In genomic region chr21:39676054-39676771, GRCh38 we compare ENCODE assay signal across 10 cellular contexts.
DNase-seq lines count a peak whose midpoint lies in the region; ATAC-seq and TF ChIP-seq lines count a peak whose summit lies in the region.
"Had no signal": no experiment of that assay in that cellular context is flagged by ENCODE, and none has a peak within 500 bp of the region (broad histone marks: within the 10 kb centered on the region; RNA-seq: fewer than 3 reads in every experiment).

No MANE protein-coding gene starts in this region.

- no peaks in the 10 kb centered on the region for H3K36me3 ChIP-seq in left lung
- H3K36me3 ChIP-seq: BLaER1 had no signal

- H3K27ac Mint-ChIP-seq in WTC11: peak overlapping the region; percentile 24

- H3K4me1 Mint-ChIP-seq in WTC11: peaks cover 38% of the 10 kb centered on the region

- H3K27ac ChIP-seq in left lung: peak overlapping the region; percentile 14 to 26
- H3K27ac ChIP-seq: BLaER1 had no signal

- H3K4me3 Mint-ChIP-seq in WTC11: no peak overlapping the region

- TF ChIP-seq CTCF in WTC11 (IDR thresholded peaks at IDR 0.05) (no peak), left lung (IDR thresholded peaks at IDR 0.05) (no peak)

- POLR2A ChIA-PET in WTC11 (lab: Charles Lee): no interaction called here

- peaks cover 0 to 3% of the 10 kb centered on the region in 2 donors for H3K9me3 ChIP-seq in left lung
- H3K9me3 ChIP-seq: BLaER1 had no signal

- H3K27me3 ChIP-seq in left lung: no peaks in the 10 kb centered on the region
- H3K27me3 ChIP-seq: BLaER1 had no signal

- intact Hi-C loops in left lung (cut with DNase I): no loop called here
- intact Hi-C loops in posterior vena cava (cut with DNase I): no loop called here

- H3K4me1 ChIP-seq in left lung: no peaks in the 10 kb centered on the region
- H3K4me1 ChIP-seq: BLaER1 had no signal

- peak; percentile 53 for ATAC-seq in WTC11
- no peak for ATAC-seq in left lung

- DNase-seq in Ammon's horn (ENCODE audit: low spot score): peak; percentile 20
- DNase-seq in NCI-H1105 treated with DMSO at 0.1 percent for 48 hours (lab: John Stamatoyannopoulos, UW): peak; percentile 91
- DNase-seq in WTC11 (ENCODE audit: low spot score): no peak
- DNase-seq in left lung: no peak
- DNase-seq in posterior vena cava (ENCODE audit: low spot score): no peak
- no peak for DNase-seq in NOMO-1 (lab: John Stamatoyannopoulos, UW; ENCODE audit: unreplicated experiment in 2 of 2)
- no peak for DNase-seq in activated effector memory CD4-positive, alpha-beta T cell treated with anti-CD3 and anti-CD28 coated beads, Interleukin-2, amount 50 U/mL, for 16 hours
- DNase-seq in activated T-cell treated with anti-CD3 and anti-CD28 coated beads for 4 hours: no peak
- DNase-seq: activated T-cell treated with anti-CD3 and anti-CD28 coated beads, Interleukin-2, amount 50 U/mL, for 48 hours had no signal

- H3K27me3 Mint-ChIP-seq in WTC11 (ENCODE audit: low read depth): no peaks in the 10 kb centered on the region

- peaks cover 17% of the 10 kb centered on the region for H3K9me3 Mint-ChIP-seq in WTC11

- peaks cover 24% of the 10 kb centered on the region for H3K36me3 Mint-ChIP-seq in WTC11

- CTCF ChIA-PET in WTC11 (lab: Charles Lee): interaction anchor here (0.6 to 1.9 kb wide), 14 partner anchors 10 to 157 kb away, joined by 3 to 13 read pairs (median 5); no protein-coding TSS in a partner anchor

- no peak overlapping the region for H3K4me3 ChIP-seq in left lung
- H3K4me3 ChIP-seq: BLaER1 had no signal

TF ChIP-seq in WTC11, 78 proteins besides CTCF, POLR2A, EP300 and RAD21:
- TF ChIP-seq E2F4 (CRISPR knock-in tag; IDR thresholded peaks at IDR 0.05; ENCODE audit: borderline replicate concordance, low read depth): no peak
- no peak for TF ChIP-seq ZBTB21 (CRISPR knock-in tag; IDR thresholded peaks at IDR 0.05; ENCODE audit: borderline replicate concordance)
- TF ChIP-seq ATF1 (CRISPR knock-in tag; IDR thresholded peaks at IDR 0.05): no peak
- no peak for TF ChIP-seq MAX (CRISPR knock-in tag; IDR thresholded peaks at IDR 0.05)
- TF ChIP-seq ZNF416 (CRISPR knock-in tag; IDR thresholded peaks at IDR 0.05): no peak
- TF ChIP-seq HMGA2 (CRISPR knock-in tag; IDR thresholded peaks at IDR 0.05): no peak
- no peak for TF ChIP-seq AFF4 (CRISPR knock-in tag; IDR thresholded peaks at IDR 0.05; ENCODE audit: borderline replicate concordance)
- no peak for TF ChIP-seq ZNF219 (CRISPR knock-in tag; IDR thresholded peaks at IDR 0.05; ENCODE audit: borderline replicate concordance)
- no peak for TF ChIP-seq NFE2L1 (CRISPR knock-in tag; IDR thresholded peaks at IDR 0.05)
- TF ChIP-seq GRHL2 (CRISPR knock-in tag; IDR thresholded peaks at IDR 0.05; ENCODE audit: insufficient replicate concordance, severe bottlenecking): no peak
- no peak for TF ChIP-seq ZNF263 (CRISPR knock-in tag; IDR thresholded peaks at IDR 0.05; ENCODE audit: low read depth)

Comparison
In these comparisons a context has a peak if more than half of its experiments do, and no peak if none do; other contexts are left out.
1. DNase-seq: peak in Ammon's horn (single experiment) and NCI-H1105 treated with DMSO at 0.1 percent for 48 hours (single experiment); none in WTC11 (single experiment), left lung (0 of 2), posterior vena cava (single experiment), NOMO-1 (0 of 2), activated effector memory CD4-positive, alpha-beta T cell treated with anti-CD3 and anti-CD28 coated beads, Interleukin-2, amount 50 U/mL, for 16 hours (single experiment) and activated T-cell treated with anti-CD3 and anti-CD28 coated beads for 4 hours (single experiment).